ENCODE assay signal across 8 cellular contexts in genomic region chr11:44894217-44894617, GRCh38. TPM values are rescaled to one million over a fixed set of nuclear protein-coding genes. Genes with fewer than 3 reads are reported as not detected.
DNase-seq lines count a peak whose midpoint lies in the region; ATAC-seq, FAIRE-seq and TF ChIP-seq lines count a peak whose summit lies in the region.

No MANE protein-coding gene starts in this region.

- H3K4me3 Mint-ChIP-seq in central memory CD8-positive, alpha-beta T cell: no peak overlapping the region

- peak; percentile 70; the same call in 1 of the 2 replicates for TF ChIP-seq RAD21 in HepG2 (CRISPR knock-in tag; IDR thresholded peaks at IDR 0.05)

- FAIRE-seq in HepG2 (lab: Jason Lieb, UNC): no peak

- no peaks in the 10 kb centered on the region for H4K20me1 ChIP-seq in HepG2 (ENCODE audit: insufficient read depth, low read length)

- no peak overlapping the region for H3K9ac ChIP-seq in HepG2 (ENCODE audit: insufficient read depth, low read depth, low read length)

- in situ Hi-C loops in HepG2 (cut with HindIII; ENCODE audit: extremely low pct_ligation_motif_present, low pct_unique_long_range_greater_than_20kb): loop anchor here (5.0 to 25.0 kb wide), 2 partner anchors 167 to 582 kb away; partner anchors contain the start of genes ALX4 and TSPAN18

- no peaks in the 10 kb centered on the region for H3K27me3 Mint-ChIP-seq in central memory CD8-positive, alpha-beta T cell

- no peaks in the 10 kb centered on the region for H3K9me3 ChIP-seq in HepG2 (ENCODE audit: low read length)

- POLR2A ChIA-PET in HepG2 (lab: Yijun Ruan, JAX): no interaction called here

- no TSS peak for BruUV-seq in HepG2 (replicated peaks; lab: Mats Ljungman, UMichigan)

- intact Hi-C loops in HepG2 (cut with micrococcal nuclease; ENCODE audit: unreplicated experiment): loop anchor here (1.0 kb wide), 1 partner anchor 273 kb away; no protein-coding TSS in a partner anchor

- no peak for TF ChIP-seq POLR2A in HepG2 (IDR thresholded peaks at IDR 0.05; ENCODE audit: insufficient read depth in 1 of 2, low read depth in 2 of 2, low read length in 2 of 2)

- DNase-seq in AML-193 (lab: John Stamatoyannopoulos, UW) (peak; percentile 15 to 28), GM19240 (ENCODE audit: insufficient read length, low spot score) (peak; percentile 64), NCI-H2196 (lab: John Stamatoyannopoulos, UW; ENCODE audit: unreplicated experiment) (peak; percentile 76), HepG2 (ENCODE audit: low spot score) (peak; percentile 24)
- peak; percentile 40 for DNase-seq in activated CD4-positive, alpha-beta T cell treated with anti-CD3 and anti-CD28 coated beads for 1 hour
- peak; percentile 35 to 42 for DNase-seq in central memory CD8-positive, alpha-beta T cell (ENCODE audit: low spot score in 2 of 2)
- peak; percentile 32 to 61 (median 37) for DNase-seq in stimulated activated CD4-positive, alpha-beta T cell treated with anti-CD3 and anti-CD28 coated beads, TNF-alpha, amount 100 ng/mL, for 48 hours (ENCODE audit: low read depth in 3 of 3)

- H3K4me1 ChIP-seq in HepG2 (ENCODE audit: insufficient read depth, low read length): no peaks in the 10 kb centered on the region

- no peak overlapping the region for H3K4me3 ChIP-seq in HepG2 (replicated peaks in 1 of 3; ENCODE audit: insufficient read depth in 1 of 3, low read depth in 2 of 3, low read length in 3 of 3)

- no peak overlapping the region for H3K4me2 ChIP-seq in HepG2 (ENCODE audit: low read depth, low read length)

- peak; percentile 65 for ATAC-seq in central memory CD8-positive, alpha-beta T cell (replicated peaks; ENCODE audit: extremely low read depth, poor library complexity, severe bottlenecking)
- peak; percentile 96 for ATAC-seq in HepG2
- ATAC-seq in HG02938 (IDR thresholded peaks at IDR 0.05; ENCODE audit: unreplicated experiment): no peak

- H3K36me3 ChIP-seq in HepG2 (replicated peaks in 1 of 2; ENCODE audit: control insufficient read depth in 1 of 2, insufficient read depth in 2 of 2, low read length in 2 of 2): no peaks in the 10 kb centered on the region

- CTCF ChIA-PET in HepG2 (lab: Yijun Ruan, JAX; ENCODE audit: low intra/inter-chr PET ratio, low total read pairs): interaction anchor here (1.6 kb wide), 1 partner anchor 273 kb away, joined by 7 read pairs; no protein-coding TSS in a partner anchor

- no peaks in the 10 kb centered on the region for H3K9me3 Mint-ChIP-seq in central memory CD8-positive, alpha-beta T cell

- peaks cover 2% of the 10 kb centered on the region for H3K36me3 Mint-ChIP-seq in central memory CD8-positive, alpha-beta T cell (ENCODE audit: insufficient read depth)

- H3K27ac Mint-ChIP-seq in central memory CD8-positive, alpha-beta T cell (ENCODE audit: low read depth): no peak overlapping the region

- H2AFZ ChIP-seq in HepG2 (ENCODE audit: low read length): no peak overlapping the region

- WGBS in HepG2 (ENCODE audit: low lambda C conversion rate): 22% methylated on average over 10 of the region's 13 CpGs

- H3K27me3 ChIP-seq in HepG2 (ENCODE audit: control insufficient read depth in 1 of 2, insufficient read depth in 2 of 2, low read length in 2 of 2): peaks cover 0 to 1% of the 10 kb centered on the region in 2 experiments; a peak in 1 of 5 replicates

- TF ChIP-seq EP300 in HepG2 (IDR thresholded peaks at IDR 0.05; ENCODE audit: low read depth in 2 of 2, low read length in 2 of 2) (no peak), HepG2 (CRISPR knock-in tag; IDR thresholded peaks at IDR 0.05; ENCODE audit: borderline replicate concordance) (no peak)

- no peaks in the 10 kb centered on the region for H3K79me2 ChIP-seq in HepG2 (ENCODE audit: insufficient read depth, low read length)

- no peaks in the 10 kb centered on the region for H3K4me1 Mint-ChIP-seq in central memory CD8-positive, alpha-beta T cell

- no peak overlapping the region for H3K27ac ChIP-seq in HepG2 (ENCODE audit: extremely low read length, insufficient read depth, low read length)

- peak; percentile 86 for TF ChIP-seq CTCF in HepG2 (CRISPR knock-in tag; IDR thresholded peaks at IDR 0.05)

TF ChIP-seq in HepG2, 621 proteins besides CTCF, POLR2A, EP300 and RAD21 (continues in another document):
- TF ChIP-seq TBX2 (CRISPR knock-in tag; IDR thresholded peaks at IDR 0.05; ENCODE audit: borderline replicate concordance) (no peak), NCOA5 (CRISPR knock-in tag; IDR thresholded peaks at IDR 0.05) (no peak), ZFYVE20 (CRISPR knock-in tag; IDR thresholded peaks at IDR 0.05; ENCODE audit: borderline replicate concordance, low read depth) (no peak), NFE2L1 (CRISPR knock-in tag; IDR thresholded peaks at IDR 0.05; ENCODE audit: borderline replicate concordance) (no peak), MED13 (CRISPR knock-in tag; IDR thresholded peaks at IDR 0.05) (no peak), ZNF563 (CRISPR knock-in tag; IDR thresholded peaks at IDR 0.05) (no peak), ZNF687 (CRISPR knock-in tag; IDR thresholded peaks at IDR 0.05) (peak; percentile 23; the same call in 1 of the 2 replicates), XRCC5 (optimal IDR thresholded peaks at IDR 0.05; ENCODE audit: low read length) (peak; percentile 40), STAG1 (CRISPR knock-in tag; IDR thresholded peaks at IDR 0.05) (peak; percentile 79), ZNF512 (CRISPR knock-in tag; IDR thresholded peaks at IDR 0.05) (no peak), ZNF652 (CRISPR knock-in tag; IDR thresholded peaks at IDR 0.05; ENCODE audit: borderline replicate concordance, low read depth) (no peak), POLR2AphosphoS5 (IDR thresholded peaks at IDR 0.05; ENCODE audit: low read depth, low read length) (no peak), ZNF557 (CRISPR knock-in tag; IDR thresholded peaks at IDR 0.05) (no peak), MTA3 (CRISPR knock-in tag; IDR thresholded peaks at IDR 0.05) (no peak)

RNA-seq across cellular contexts. Expression of gene TP53I11, which starts 56.5 kb away (rescaled TPM):
- not detected in 2 replicates for total RNA-seq in HepG2 (2016; rRNA removed; fragmentation: Illumina TruSeq; extraction: Trizol)
- total RNA-seq in HepG2 (2016; cell fraction: cytosol; rRNA removed; fragmentation: Illumina TruSeq; extraction: Trizol; ENCODE audit: low read depth): not detected in 2 replicates
- not detected in 2 replicates for total RNA-seq in HepG2 (2016; cell fraction: insoluble cytoplasmic fraction; rRNA removed; fragmentation: Illumina TruSeq; extraction: Trizol)
- total RNA-seq in HepG2 (2016; cell fraction: membrane; rRNA removed; fragmentation: Illumina TruSeq; extraction: Trizol): not detected in 2 replicates
- total RNA-seq in HepG2 (2016; cell fraction: nucleus; rRNA removed; fragmentation: Illumina TruSeq; extraction: Trizol): not detected in 2 replicates
- polyA plus RNA-seq in HepG2 (2011; rRNA removed): not detected in 2 replicates
- polyA plus RNA-seq in HepG2 (2011; cell fraction: cytosol; rRNA removed): not detected in 2 replicates
- polyA plus RNA-seq in HepG2 (2011; cell fraction: nucleus; rRNA removed): not detected in 2 replicates
- not detected in 2 replicates for polyA plus RNA-seq in HepG2 (2012)
- polyA plus RNA-seq in HepG2 (2016; cell fraction: cytosol; fragmentation: Illumina TruSeq; extraction: Trizol; ENCODE audit: low read depth): not detected in 2 replicates
- polyA plus RNA-seq in HepG2 (2016; cell fraction: insoluble cytoplasmic fraction; fragmentation: Illumina TruSeq; extraction: Trizol; ENCODE audit: low read depth): not detected in 2 replicates
- polyA plus RNA-seq in HepG2 (2016; cell fraction: membrane; fragmentation: Illumina TruSeq; extraction: Trizol; ENCODE audit: low read depth): not detected in 2 replicates
- not detected in 2 replicates for polyA plus RNA-seq in HepG2 (2016; cell fraction: nucleus; fragmentation: Illumina TruSeq; extraction: Trizol; ENCODE audit: insufficient read depth, low read depth)
- polyA minus RNA-seq in HepG2 (2011; rRNA and poly(A)+ RNA removed; ENCODE audit: low replicate concordance): 1.0 TPM in 1 of 2 replicates, not detected in the other
- not detected in 2 replicates for polyA minus RNA-seq in HepG2 (2011; cell fraction: cytosol; rRNA and poly(A)+ RNA removed)
- polyA minus RNA-seq in HepG2 (2011; cell fraction: nucleus; rRNA and poly(A)+ RNA removed): not detected in 2 replicates

Comparison
In these comparisons a context has a peak if more than half of its experiments do, and no peak if none do; other contexts are left out.
1. DNase-seq: peak in every context shown above with its lines; median percentile 76 in NCI-H2196; 64 in GM19240; 40 in activated CD4-positive, alpha-beta T cell treated with anti-CD3 and anti-CD28 coated beads for 1 hour; 38 in central memory CD8-positive, alpha-beta T cell; 37 in stimulated activated CD4-positive, alpha-beta T cell treated with anti-CD3 and anti-CD28 coated beads, TNF-alpha, amount 100 ng/mL, for 48 hours; 24 in HepG2; 22 in AML-193.